ENCODE assay signal across 8 cellular contexts in genomic region chr3:52225452-52226228, GRCh38. TPM values are rescaled to one million over a fixed set of nuclear protein-coding genes. Genes with fewer than 3 reads are reported as not detected.
A peak's percentile ranks its signal among the peaks of the same experiment; 100 is the strongest.
DNase-seq lines count a peak whose midpoint lies in the region; ATAC-seq and TF ChIP-seq lines count a peak whose summit lies in the region.

TLR9 (minus strand) TSS chr3:52225645; CDS start chr3:52225529, 116 bp downstream.

- H3K27ac ChIP-seq in foreskin keratinocyte, result no peak within 1 kb of the TSS

- no peaks in the 10 kb centered on the region for H3K27me3 Mint-ChIP-seq in activated naive CD4-positive, alpha-beta T cell treated with anti-CD3 and anti-CD28 coated beads for 36 hours (ENCODE audit: low read depth)

- no peaks in the 10 kb centered on the region for H3K4me1 ChIP-seq in foreskin keratinocyte

- peak within 1 kb of the TSS; percentile 71 for H3K27ac Mint-ChIP-seq in activated naive CD4-positive, alpha-beta T cell treated with anti-CD3 and anti-CD28 coated beads for 36 hours

- DNase-seq in activated naive CD4-positive, alpha-beta T cell treated with anti-CD3 and anti-CD28 coated beads for 36 hours, result peak; percentile 70
- DNase-seq in activated naive CD4-positive, alpha-beta T cell treated with Interleukin-2 at 50 U/mL for 16 hours, result no peak
- DNase-seq in NCI-H510A (lab: John Stamatoyannopoulos, UW), result peak; percentile 64
- DNase-seq in foreskin keratinocyte, result no peak
- no peak for DNase-seq in NCI-H2081 treated with DMSO at 0.1 percent for 48 hours (lab: John Stamatoyannopoulos, UW)
- DNase-seq in C1 segment of cervical spinal cord (lab: John Stamatoyannopoulos, UW), result no peak
- no peak for DNase-seq in NCI-H1092 (lab: John Stamatoyannopoulos, UW)

- CTCF ChIA-PET in activated naive CD4-positive, alpha-beta T cell treated with anti-CD3 and anti-CD28 coated beads for 36 hours (lab: Charles Lee), result interaction anchor here (0.6 to 14.1 kb wide), 9 partner anchors 12 to 232 kb away, joined by 3 to 314 read pairs (median 4); partner anchors contain the start of genes GLYCTK and WDR82

- H3K27me3 ChIP-seq in foreskin keratinocyte, result no peaks in the 10 kb centered on the region

- H3K36me3 Mint-ChIP-seq in activated naive CD4-positive, alpha-beta T cell treated with anti-CD3 and anti-CD28 coated beads for 36 hours (ENCODE audit: low read depth), result peaks cover 8% of the 10 kb centered on the region

- intact Hi-C loops in activated naive CD4-positive, alpha-beta T cell treated with anti-CD3 and anti-CD28 coated beads for 36 hours (cut with micrococcal nuclease), result loop anchor here (10.0 kb wide), 1 partner anchor 171 kb away; the partner anchor contains the start of gene DUSP7

- TF ChIP-seq CTCF in foreskin keratinocyte (conservative IDR thresholded peaks at IDR 0.05), result no peak

- peaks cover 61% of the 10 kb centered on the region for H3K4me1 Mint-ChIP-seq in activated naive CD4-positive, alpha-beta T cell treated with anti-CD3 and anti-CD28 coated beads for 36 hours (ENCODE audit: low read depth)

- H3K9me3 Mint-ChIP-seq in activated naive CD4-positive, alpha-beta T cell treated with anti-CD3 and anti-CD28 coated beads for 36 hours, result no peaks in the 10 kb centered on the region

- ATAC-seq in HG02763 (IDR thresholded peaks at IDR 0.05; ENCODE audit: unreplicated experiment), result peak; percentile 85
- ATAC-seq in foreskin keratinocyte, result peak; percentile 10

- peak within 1 kb of the TSS; percentile 42 for H3K4me3 Mint-ChIP-seq in activated naive CD4-positive, alpha-beta T cell treated with anti-CD3 and anti-CD28 coated beads for 36 hours

RNA-seq across cellular contexts. Expression of gene TLR9, which starts in this region (rescaled TPM):
- total RNA-seq in activated naive CD4-positive, alpha-beta T cell treated with anti-CD3 and anti-CD28 coated beads for 36 hours, result under 1 TPM; 0.62 to 0.89 TPM
- total RNA-seq in foreskin keratinocyte, result not detected in 2 replicates
- not detected in 2 replicates for polyA plus RNA-seq in foreskin keratinocyte

Comparison
In these comparisons a context has a peak if more than half of its experiments do, and no peak if none do; other contexts are left out.
1. Peak in DNase-seq in activated naive CD4-positive, alpha-beta T cell treated with anti-CD3 and anti-CD28 coated beads for 36 hours; RNA of the gene not detected or under 1 TPM.
2. Peak in ATAC-seq in foreskin keratinocyte; RNA of the gene not detected or under 1 TPM.